ENCODE assay signal across 21 cellular contexts in the genomic region with DNA sequence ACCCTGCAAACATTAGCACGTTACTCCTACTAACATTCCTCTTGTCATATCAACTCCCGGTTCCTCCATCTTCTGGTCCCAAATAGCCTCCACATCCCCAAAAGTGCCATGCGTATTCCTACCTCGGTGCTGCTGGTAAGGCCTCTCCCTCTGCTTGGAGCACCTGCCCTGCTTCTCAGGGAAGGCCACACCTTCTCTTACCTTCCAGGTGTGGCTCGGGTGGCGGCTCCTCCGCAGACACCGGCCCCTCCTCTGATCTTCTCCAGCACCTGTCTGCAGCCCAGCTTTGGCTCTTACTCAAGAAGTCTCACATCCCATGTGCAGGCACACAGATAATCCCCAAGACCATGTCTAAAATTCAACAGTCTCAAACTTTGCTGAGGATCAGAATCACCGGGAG.
DNase-seq lines count a peak whose midpoint lies in the region; ATAC-seq, FAIRE-seq and TF ChIP-seq lines count a peak whose summit lies in the region.
"Had no signal": no experiment of that assay in that cellular context is flagged by ENCODE, and none has a peak within 500 bp of the region (broad histone marks: within the 10 kb centered on the region; RNA-seq: fewer than 3 reads in every experiment).

No MANE protein-coding gene starts in this region.

- no peak overlapping the region for H4K91ac ChIP-seq in neuronal stem cell (ENCODE audit: low read depth, low read length, poor library complexity)

- intact Hi-C loops in Right ventricle myocardium superior (cut with DNase I): no loop called here
- intact Hi-C loops in uterus (cut with DNase I; ENCODE audit: low total_unique reads): no loop called here

- H4K8ac ChIP-seq in neuronal stem cell (ENCODE audit: low read depth, low read length): no peak overlapping the region

- WGBS in gastroesophageal sphincter (ENCODE audit: low coverage in 1 of 2), 2 donors: 53 to 70% methylated on average over 2 to 9 of the region's 9 CpGs
- WGBS in neuronal stem cell (ENCODE audit: extremely low coverage in 2 of 2, insufficient read length in 2 of 2, insufficient replicate concordance in 1 of 2), 2 donors: no CpG with 5 or more reads among the region's 9 CpGs

- H2BK120ac ChIP-seq in neuronal stem cell (ENCODE audit: low read depth, low read length): no peak overlapping the region

- peaks cover 21% of the 10 kb centered on the region for H3K4me1 ChIP-seq in cardiac muscle cell (ENCODE audit: low read depth)
- peaks cover 0 to 15% (median 7%) of the 10 kb centered on the region in 3 donors for H3K4me1 ChIP-seq in gastroesophageal sphincter
- H3K4me1 ChIP-seq in neuronal stem cell (ENCODE audit: control insufficient read depth in 2 of 2, insufficient read depth in 1 of 2, low read depth in 1 of 2, low read length in 2 of 2): peaks cover 0 to 3% of the 10 kb centered on the region in 2 donors
- peaks cover 0 to 3% of the 10 kb centered on the region in 2 donors for H3K4me1 ChIP-seq in uterus
- H3K4me1 ChIP-seq: prostate gland had no signal

- H3K4me2 ChIP-seq in neuronal stem cell (ENCODE audit: insufficient read depth, low read length, poor library complexity, severe bottlenecking): no peak overlapping the region

- H3K27me3 ChIP-seq in cardiac muscle cell: no peaks in the 10 kb centered on the region
- H3K27me3 ChIP-seq in gastroesophageal sphincter: no peaks in the 10 kb centered on the region
- H3K27me3 ChIP-seq in neuronal stem cell (ENCODE audit: control insufficient read depth in 3 of 3, insufficient read depth in 3 of 3, low read depth in 1 of 3, low read length in 3 of 3): no peaks in the 10 kb centered on the region
- no peaks in the 10 kb centered on the region for H3K27me3 ChIP-seq in uterus

- H3K36me3 ChIP-seq in cardiac muscle cell: no peaks in the 10 kb centered on the region
- no peaks in the 10 kb centered on the region for H3K36me3 ChIP-seq in gastroesophageal sphincter
- H3K36me3 ChIP-seq in neuronal stem cell (replicated peaks in 1 of 2; ENCODE audit: control insufficient read depth in 2 of 2, insufficient read depth in 2 of 2, low read length in 2 of 2): peaks cover 0 to 1% of the 10 kb centered on the region in 2 donors
- no peaks in the 10 kb centered on the region for H3K36me3 ChIP-seq in uterus
- H3K36me3 ChIP-seq: prostate gland had no signal

- peak overlapping the region; percentile 79 for H3K18ac ChIP-seq in neuronal stem cell (ENCODE audit: low read length)

- H3K27ac ChIP-seq in cardiac muscle cell: peak overlapping the region; percentile 85
- H3K27ac ChIP-seq in gastroesophageal sphincter: peak overlapping the region in 3 of 4 donors; percentile 56 to 76 (median 68)
- no peak overlapping the region for H3K27ac ChIP-seq in neuronal stem cell (replicated peaks; ENCODE audit: low read length)
- H3K27ac ChIP-seq in uterus: peak overlapping the region; percentile 18 to 61
- H3K27ac ChIP-seq: prostate gland, VCaP had no signal

- no peak overlapping the region for H3K4me3 ChIP-seq in cardiac muscle cell
- no peak overlapping the region for H3K4me3 ChIP-seq in gastroesophageal sphincter
- H3K4me3 ChIP-seq in neuronal stem cell (ENCODE audit: low read length in 2 of 2): no peak overlapping the region
- H3K4me3 ChIP-seq in uterus: no peak overlapping the region
- H3K4me3 ChIP-seq: prostate gland had no signal

- TF ChIP-seq POLR2A in gastroesophageal sphincter (IDR thresholded peaks at IDR 0.05) (no peak), uterus (IDR thresholded peaks at IDR 0.05) (no peak), GM12891 (IDR thresholded peaks at IDR 0.05; ENCODE audit: low read depth, low read length) (no peak)

- no peak for TF ChIP-seq CTCF in cardiac muscle cell (IDR thresholded peaks at IDR 0.05; ENCODE audit: low read depth, low read length)
- no peak for TF ChIP-seq CTCF in gastroesophageal sphincter (IDR thresholded peaks at IDR 0.05)
- no peak for TF ChIP-seq CTCF in uterus (IDR thresholded peaks at IDR 0.05)

- DNase-seq in cardiac muscle cell (ENCODE audit: low read depth in 1 of 2, low spot score in 1 of 2): no peak
- no peak for DNase-seq in Right ventricle myocardium superior
- DNase-seq in neuronal stem cell (ENCODE audit: low spot score): no peak
- DNase-seq in uterus: no peak
- DNase-seq in GM12891 (ENCODE audit: insufficient read length, low spot score): no peak
- no peak for DNase-seq in anterior cingulate cortex (lab: John Stamatoyannopoulos, UW)
- DNase-seq: 8988T; activated CD4-positive, alpha-beta T cell treated with anti-CD3 and anti-CD28 coated beads for 48 hours; activated naive CD4-positive, alpha-beta T cell treated with Interleukin-2 at 50 U/mL for 16 hours; activated T-cell treated with anti-CD3 and anti-CD28 coated beads, Interleukin-2, amount 50 U/mL, for 4 hours; CD4-positive, alpha-beta memory T cell; NCI-H1105 treated with DMSO at 0.1 percent for 48 hours; NCI-H2107; NCI-H446; nephron progenitor cell; small intestine; stimulated activated CD4-positive, alpha-beta T cell treated with anti-CD3 and anti-CD28 coated beads, Interleukin-2, amount 100 ng/mL, for 24 hours had no signal

- no peak overlapping the region for H2AK5ac ChIP-seq in neuronal stem cell (ENCODE audit: low read depth, low read length)

- no peak overlapping the region for H2BK12ac ChIP-seq in neuronal stem cell (ENCODE audit: low read length)

- H2BK15ac ChIP-seq in neuronal stem cell (ENCODE audit: low read length): no peak overlapping the region

- no peak for FAIRE-seq in GM12891 (lab: Jason Lieb, UNC)
- FAIRE-seq: small intestine had no signal

- no peak overlapping the region for H2BK5ac ChIP-seq in neuronal stem cell (ENCODE audit: low read length)

- peak overlapping the region; percentile 81 for H3K23ac ChIP-seq in neuronal stem cell (ENCODE audit: low read depth, low read length, poor library complexity)

- H3K79me1 ChIP-seq in neuronal stem cell (ENCODE audit: low read depth, low read length): no peaks in the 10 kb centered on the region

- no peak overlapping the region for H3K4ac ChIP-seq in neuronal stem cell (ENCODE audit: low read length)

- H3K9me3 ChIP-seq in cardiac muscle cell (ENCODE audit: low read depth): no peaks in the 10 kb centered on the region
- H3K9me3 ChIP-seq in gastroesophageal sphincter: no peaks in the 10 kb centered on the region
- no peaks in the 10 kb centered on the region for H3K9me3 ChIP-seq in neuronal stem cell (replicated peaks in 1 of 2; ENCODE audit: control insufficient read depth in 2 of 2, insufficient read depth in 1 of 2, low read depth in 1 of 2, low read length in 2 of 2)
- no peaks in the 10 kb centered on the region for H3K9me3 ChIP-seq in uterus
- H3K9me3 ChIP-seq: prostate gland had no signal

- no peak overlapping the region for H3K14ac ChIP-seq in neuronal stem cell (ENCODE audit: low read length)

- no peak for TF ChIP-seq EP300 in gastroesophageal sphincter (IDR thresholded peaks at IDR 0.05)

- no peak overlapping the region for H2AFZ ChIP-seq in neuronal stem cell (ENCODE audit: low read length)

- no peak overlapping the region for H3K9ac ChIP-seq in neuronal stem cell (ENCODE audit: low read depth, low read length, poor library complexity)

- no peak for ATAC-seq in Right ventricle myocardium superior (ENCODE audit: poor library complexity)
- no peak for ATAC-seq in gastroesophageal sphincter
- no peak for ATAC-seq in GM18873 (IDR thresholded peaks at IDR 0.05; ENCODE audit: low FRiP score, unreplicated experiment)
- ATAC-seq: activated T-cell treated with anti-CD3 and anti-CD28 coated beads, Interleukin-2, amount 50 U/mL, for 4 hours had no signal

TF ChIP-seq in GM12891, 5 proteins besides CTCF, POLR2A, EP300 and RAD21:
- no peak for TF ChIP-seq PAX5 (IDR thresholded peaks at IDR 0.05; ENCODE audit: insufficient read depth, low read length, severe bottlenecking)
- no peak for TF ChIP-seq SPI1 (IDR thresholded peaks at IDR 0.05; ENCODE audit: low read depth, low read length)
- TF ChIP-seq POU2F2 (IDR thresholded peaks at IDR 0.05; ENCODE audit: low read depth, low read length): no peak
- TF ChIP-seq TAF1 (IDR thresholded peaks at IDR 0.05; ENCODE audit: low read depth, low read length): no peak
- no peak for TF ChIP-seq POLR2AphosphoS5 (IDR thresholded peaks at IDR 0.05; ENCODE audit: low read depth, low read length)
